8 cellular contexts compared by ENCODE assay signal in the genomic region with DNA sequence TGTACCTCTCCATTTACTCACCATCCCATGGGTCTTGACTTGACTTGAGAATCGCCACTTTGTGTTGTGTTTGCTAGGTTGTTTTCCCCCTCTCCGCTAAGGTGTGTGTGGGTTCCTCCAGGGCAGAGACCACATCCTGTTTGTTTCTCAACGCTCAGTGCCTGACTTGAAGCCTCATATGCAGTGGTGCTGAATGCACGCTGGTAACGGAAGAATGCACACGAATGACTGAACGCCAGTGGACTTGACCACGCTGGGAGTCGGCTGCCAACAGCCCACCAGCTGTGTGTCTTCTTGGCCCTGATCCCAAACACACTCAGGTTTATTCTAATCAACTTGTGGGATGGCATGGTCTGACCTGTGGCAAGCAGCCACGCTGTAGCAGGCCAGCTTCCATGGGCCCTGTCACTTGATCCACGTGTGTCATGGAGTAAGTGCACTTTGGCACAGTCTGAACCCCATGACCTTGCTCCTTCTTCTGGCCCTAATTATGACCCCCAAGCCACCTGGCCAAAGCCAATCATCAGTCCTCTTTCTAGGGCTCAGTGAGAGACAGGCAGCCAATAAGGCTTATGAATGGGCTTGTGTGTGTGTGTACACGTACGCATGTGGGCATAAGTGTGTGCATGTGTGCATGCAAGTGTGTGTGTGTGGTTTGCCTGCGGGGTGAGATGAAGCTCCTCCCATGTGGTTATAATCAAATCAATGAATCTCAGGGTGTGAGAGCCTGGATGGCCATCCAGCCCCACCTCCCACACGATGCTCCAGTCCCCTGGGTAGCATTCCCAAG. TPM values are rescaled to one million over a fixed set of nuclear protein-coding genes. Genes with fewer than 3 reads are reported as not detected.
DNase-seq lines count a peak whose midpoint lies in the region; ATAC-seq, FAIRE-seq and TF ChIP-seq lines count a peak whose summit lies in the region.

No MANE protein-coding gene starts in this region.

- H3K4me3 Mint-ChIP-seq in type B pancreatic cell, result no peak overlapping the region

- no peak for ATAC-seq in A549
- ATAC-seq in GM19324 (IDR thresholded peaks at IDR 0.05; ENCODE audit: low FRiP score, unreplicated experiment), result peak; percentile 79
- ATAC-seq in HG03354 (IDR thresholded peaks at IDR 0.05; ENCODE audit: poor library complexity, severe bottlenecking, unreplicated experiment), result peak; percentile 78

- no peaks in the 10 kb centered on the region for H3K9me3 Mint-ChIP-seq in type B pancreatic cell

- no peak for FAIRE-seq in A549 (lab: Jason Lieb, UNC)

- intact Hi-C loops in esophagus squamous epithelium (cut with DNase I), result no loop called here

- TF ChIP-seq RAD21 in A549 (conservative IDR thresholded peaks at IDR 0.05 in 1 of 2, IDR thresholded peaks at IDR 0.05 in 1 of 2), result no peak

- DNase-seq in A549 (ENCODE audit: low read depth in 1 of 2, low spot score in 1 of 2) (no peak), esophagus squamous epithelium (lab: John Stamatoyannopoulos, UW) (peak; percentile 14), type B pancreatic cell (ENCODE audit: extremely low spot score, unreplicated experiment) (no peak), SHP77 treated with DMSO at 0.1 percent for 48 hours (lab: John Stamatoyannopoulos, UW) (no peak), DMS 273 treated with DMSO at 0.1 percent for 48 hours (lab: John Stamatoyannopoulos, UW) (no peak)
- DNase-seq in activated CD4-positive, alpha-beta T cell treated with anti-CD3 and anti-CD28 coated beads for 48 hours, result peak; percentile 72

- no peak for TF ChIP-seq POLR2A in A549 (IDR thresholded peaks at IDR 0.05; ENCODE audit: low read length)
- peak in 1 of 4 donors; percentile 23 for TF ChIP-seq POLR2A in esophagus squamous epithelium (IDR thresholded peaks at IDR 0.05)

- TF ChIP-seq CTCF in A549 (IDR thresholded peaks at IDR 0.05), result no peak
- TF ChIP-seq CTCF in esophagus squamous epithelium (IDR thresholded peaks at IDR 0.05), result no peak
- TF ChIP-seq CTCF in type B pancreatic cell (conservative IDR thresholded peaks at IDR 0.05), result no peak

- 87% methylated on average over 15 of the region's 15 CpGs for WGBS in A549 (ENCODE audit: missing lambda C conversion rate)
- 67 to 73% methylated on average over 7 to 13 of the region's 15 CpGs for WGBS in esophagus squamous epithelium, 2 donors

- no peaks in the 10 kb centered on the region for H3K36me3 Mint-ChIP-seq in type B pancreatic cell

- H3K9me3 ChIP-seq in A549, result no peaks in the 10 kb centered on the region
- H3K9me3 ChIP-seq in esophagus squamous epithelium, result no peaks in the 10 kb centered on the region

- POLR2A ChIA-PET in A549 (lab: Yijun Ruan, JAX), result no interaction called here

- H3K4me1 ChIP-seq in A549 (peaks cover 54% of the 10 kb centered on the region), esophagus squamous epithelium (peaks cover 25 to 37% (median 30%) of the 10 kb centered on the region in 3 donors)

- H3K4me2 ChIP-seq in A549, result no peak overlapping the region

- H3K4me1 Mint-ChIP-seq in type B pancreatic cell (ENCODE audit: unreplicated experiment), result peaks cover 8% of the 10 kb centered on the region

- CTCF ChIA-PET in A549 (lab: Yijun Ruan, JAX), result interaction anchor here (0.6 to 1.0 kb wide), 2 partner anchors 14 to 701 kb away, joined by 3 read pairs; no protein-coding TSS in a partner anchor

- H3K27ac ChIP-seq in A549 (peak overlapping the region; percentile 47 to 67), esophagus squamous epithelium (peak overlapping the region in 3 of 4 donors; percentile 60 to 80 (median 70))

- TF ChIP-seq EP300 in A549 (IDR thresholded peaks at IDR 0.05), result no peak

- peaks cover 6% of the 10 kb centered on the region for H3K27me3 Mint-ChIP-seq in type B pancreatic cell

- peaks cover 0 to 14% (median 0%) of the 10 kb centered on the region in 3 donors for H3K36me3 ChIP-seq in esophagus squamous epithelium

- H3K4me3 ChIP-seq in A549, result no peak overlapping the region
- H3K4me3 ChIP-seq in esophagus squamous epithelium, result peak overlapping the region in 2 of 4 donors; percentile 5 to 37

- H3K27me3 ChIP-seq in esophagus squamous epithelium, result no peaks in the 10 kb centered on the region

- peak overlapping the region; percentile 25 for H3K27ac Mint-ChIP-seq in type B pancreatic cell

TF ChIP-seq in A549, 52 proteins besides CTCF, POLR2A, EP300 and RAD21:
- no peak for TF ChIP-seq EHF (CRISPR knock-in tag; IDR thresholded peaks at IDR 0.05)
- no peak for TF ChIP-seq JUN (IDR thresholded peaks at IDR 0.05)
- TF ChIP-seq, protein P1, sequence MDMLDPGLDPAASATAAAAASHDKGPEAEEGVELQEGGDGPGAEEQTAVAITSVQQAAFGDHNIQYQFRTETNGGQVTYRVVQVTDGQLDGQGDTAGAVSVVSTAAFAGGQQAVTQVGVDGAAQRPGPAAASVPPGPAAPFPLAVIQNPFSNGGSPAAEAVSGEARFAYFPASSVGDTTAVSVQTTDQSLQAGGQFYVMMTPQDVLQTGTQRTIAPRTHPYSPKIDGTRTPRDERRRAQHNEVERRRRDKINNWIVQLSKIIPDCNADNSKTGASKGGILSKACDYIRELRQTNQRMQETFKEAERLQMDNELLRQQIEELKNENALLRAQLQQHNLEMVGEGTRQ (IDR thresholded peaks at IDR 0.05), result no peak
- TF ChIP-seq, protein P2, sequence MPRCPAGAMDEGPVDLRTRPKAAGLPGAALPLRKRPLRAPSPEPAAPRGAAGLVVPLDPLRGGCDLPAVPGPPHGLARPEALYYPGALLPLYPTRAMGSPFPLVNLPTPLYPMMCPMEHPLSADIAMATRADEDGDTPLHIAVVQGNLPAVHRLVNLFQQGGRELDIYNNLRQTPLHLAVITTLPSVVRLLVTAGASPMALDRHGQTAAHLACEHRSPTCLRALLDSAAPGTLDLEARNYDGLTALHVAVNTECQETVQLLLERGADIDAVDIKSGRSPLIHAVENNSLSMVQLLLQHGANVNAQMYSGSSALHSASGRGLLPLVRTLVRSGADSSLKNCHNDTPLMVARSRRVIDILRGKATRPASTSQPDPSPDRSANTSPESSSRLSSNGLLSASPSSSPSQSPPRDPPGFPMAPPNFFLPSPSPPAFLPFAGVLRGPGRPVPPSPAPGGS (IDR thresholded peaks at IDR 0.05), result no peak
- no peak for TF ChIP-seq KDM5A (IDR thresholded peaks at IDR 0.05)
- no peak for TF ChIP-seq CEBPB (IDR thresholded peaks at IDR 0.05)
- TF ChIP-seq MAZ (IDR thresholded peaks at IDR 0.05; ENCODE audit: borderline replicate concordance, low read depth, low read length), result no peak

RNA-seq across cellular contexts. Expression of gene TC2N, which starts 6.3 kb away (rescaled TPM):
- polyA plus RNA-seq in A549 (2011; rRNA removed) (5.5 and 7.1 TPM in 2 replicates), A549 (2017; fragmentation: RNase III; extraction: RNeasy Plus Mini Kit Qiagen cat#74134 plus additional on column Dnase treatment) (0.43 to 0.80 TPM (median 0.43 TPM) in 3 replicates)
- polyA plus RNA-seq in A549 (2012; cell fraction: cytosol; rRNA removed), result 0.29 and 0.30 TPM in 2 replicates
- polyA plus RNA-seq in A549 (2012; cell fraction: nucleus; rRNA removed), result 0.18 and 0.20 TPM in 2 replicates
- 4.4 and 4.6 TPM in 2 replicates for polyA minus RNA-seq in A549 (2011; rRNA and poly(A)+ RNA removed)
- total RNA-seq in esophagus squamous epithelium (10 to 100 TPM; 32.4 to 48.9 (median 44.7) TPM), type B pancreatic cell (ENCODE audit: low replicate concordance) (19.4 and 42.2 TPM in 2 replicates)

Comparison
In these comparisons a context has a peak if more than half of its experiments do, and no peak if none do; other contexts are left out.
1. ATAC-seq: peak in GM19324 (single experiment) and HG03354 (single experiment); none in A549 (0 of 2).
2. DNase-seq: peak in activated CD4-positive, alpha-beta T cell treated with anti-CD3 and anti-CD28 coated beads for 48 hours (single experiment) and esophagus squamous epithelium (single experiment); none in A549 (0 of 2), type B pancreatic cell (single experiment), SHP77 treated with DMSO at 0.1 percent for 48 hours (single experiment) and DMS 273 treated with DMSO at 0.1 percent for 48 hours (single experiment).